9 cellular contexts compared by ENCODE assay signal in the genomic region with DNA sequence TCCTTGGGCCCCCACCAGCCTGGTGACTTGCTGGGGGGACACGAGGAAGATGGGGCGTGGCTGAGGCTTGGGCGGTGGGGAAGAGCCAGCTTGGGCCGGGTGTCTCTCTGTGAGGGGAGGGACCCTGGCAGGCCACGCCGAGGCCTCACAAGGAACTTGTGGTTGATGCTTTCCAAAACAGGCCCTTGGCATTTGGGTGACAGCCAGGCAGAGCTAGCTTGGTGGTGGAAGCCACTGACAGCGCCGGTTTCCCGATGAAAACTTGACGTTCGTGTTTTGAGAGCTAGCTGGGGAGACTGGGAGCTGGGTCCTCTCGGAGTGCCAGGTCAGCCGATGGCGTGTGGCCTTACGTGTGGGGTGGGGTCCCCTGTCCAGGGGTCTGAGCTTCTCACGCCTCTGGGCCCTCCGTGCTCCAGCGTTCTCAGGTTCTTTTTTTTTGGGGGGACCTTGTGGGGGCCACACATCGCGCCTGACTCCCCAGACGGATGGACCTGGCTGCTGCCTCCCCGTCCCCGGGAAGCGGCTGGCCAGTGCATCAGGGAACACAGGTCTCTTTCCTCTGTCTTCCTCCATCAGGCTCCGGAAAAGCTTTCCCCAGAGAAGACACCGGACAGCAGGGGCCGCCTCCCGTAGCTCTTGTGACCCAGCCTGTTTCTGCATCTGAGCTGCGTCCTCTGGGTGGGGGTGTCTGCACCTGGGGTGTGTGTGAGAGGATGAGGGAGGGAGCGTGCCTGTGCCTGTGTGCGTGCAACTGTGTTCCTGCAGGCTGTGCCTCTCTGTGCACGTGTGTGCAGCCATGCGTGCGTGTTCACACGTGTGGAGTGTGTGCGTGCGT.
A peak's percentile ranks its signal among the peaks of the same experiment; 100 is the strongest.
DNase-seq lines count a peak whose midpoint lies in the region; ATAC-seq lines count a peak whose summit lies in the region.
"Had no signal": no experiment of that assay in that cellular context is flagged by ENCODE, and none has a peak within 500 bp of the region (broad histone marks: within the 10 kb centered on the region; RNA-seq: fewer than 3 reads in every experiment).

No MANE protein-coding gene starts in this region.

- peaks cover 33% of the 10 kb centered on the region for H3K27me3 Mint-ChIP-seq in T-helper 2 cell treated with Interferon-gamma antibody and Interleukin-4, amounts not matched to agents 5 μg/mL and 100 μg/mL, for 36 hours (ENCODE audit: low read depth)

- no peak overlapping the region for H2BK120ac ChIP-seq in mesenchymal stem cell (ENCODE audit: low read depth, low read length)

- H2AFZ ChIP-seq in mesenchymal stem cell (ENCODE audit: low read depth, low read length), result no peak overlapping the region

- peak overlapping the region; percentile 34 for H3K4me3 Mint-ChIP-seq in T-helper 2 cell treated with Interferon-gamma antibody and Interleukin-4, amounts not matched to agents 5 μg/mL and 100 μg/mL, for 36 hours

- no peaks in the 10 kb centered on the region for H3K79me1 ChIP-seq in mesenchymal stem cell (replicated peaks; ENCODE audit: low read length, poor library complexity, severe bottlenecking)

- H3K27ac Mint-ChIP-seq in T-helper 2 cell treated with Interferon-gamma antibody and Interleukin-4, amounts not matched to agents 5 μg/mL and 100 μg/mL, for 36 hours, result no peak overlapping the region

- no peak overlapping the region for H3K18ac ChIP-seq in mesenchymal stem cell (ENCODE audit: low read depth in 1 of 2, low read length in 2 of 2)

- no peak overlapping the region for H4K8ac ChIP-seq in mesenchymal stem cell (ENCODE audit: low read length)

- no peaks in the 10 kb centered on the region for H3K9me3 Mint-ChIP-seq in T-helper 2 cell treated with Interferon-gamma antibody and Interleukin-4, amounts not matched to agents 5 μg/mL and 100 μg/mL, for 36 hours

- H3K14ac ChIP-seq in mesenchymal stem cell (ENCODE audit: low read length in 2 of 2), result no peak overlapping the region

- no peak overlapping the region for H3K4ac ChIP-seq in mesenchymal stem cell (ENCODE audit: low read depth in 1 of 2, low read length in 2 of 2)

- 57% methylated on average over 27 of the region's 37 CpGs for WGBS in mesenchymal stem cell

- no peak overlapping the region for H3K27ac ChIP-seq in mesenchymal stem cell (ENCODE audit: low read length, poor library complexity, severe bottlenecking)
- H3K27ac ChIP-seq: upper lobe of left lung had no signal

- no peaks in the 10 kb centered on the region for H3K9me3 ChIP-seq in mesenchymal stem cell (ENCODE audit: control insufficient read depth, low read length)
- H3K9me3 ChIP-seq: upper lobe of left lung had no signal

- peak; percentile 57 for DNase-seq in AG08395 (ENCODE audit: low spot score)
- DNase-seq in T-helper 2 cell treated with Interferon-gamma antibody and Interleukin-4, amounts not matched to agents 5 μg/mL and 100 μg/mL, for 36 hours (ENCODE audit: low spot score), result no peak
- DNase-seq in left colon, result no peak
- DNase-seq in mesenchymal stem cell, result no peak
- DNase-seq in RKO (ENCODE audit: low spot score), result no peak
- DNase-seq in cerebellar cortex (ENCODE audit: low spot score), result no peak

- ATAC-seq in GM18868 (IDR thresholded peaks at IDR 0.05; ENCODE audit: unreplicated experiment) (peak; percentile 46), HG03066 (IDR thresholded peaks at IDR 0.05; ENCODE audit: low read depth, unreplicated experiment) (peak; percentile 41), left colon (peak; percentile 47)

- no peak overlapping the region for H3K9ac ChIP-seq in mesenchymal stem cell (ENCODE audit: low read length)

- H3K4me3 ChIP-seq in mesenchymal stem cell (ENCODE audit: insufficient read depth in 1 of 2, low read depth in 1 of 2, low read length in 2 of 2), result no peak overlapping the region
- H3K4me3 ChIP-seq: upper lobe of left lung had no signal

- no peaks in the 10 kb centered on the region for H3K36me3 ChIP-seq in mesenchymal stem cell (ENCODE audit: control insufficient read depth in 1 of 2, insufficient read depth in 2 of 2, low read depth in 1 of 2, low read length in 2 of 2)
- H3K36me3 ChIP-seq: upper lobe of left lung had no signal

- no peaks in the 10 kb centered on the region for H3K36me3 Mint-ChIP-seq in T-helper 2 cell treated with Interferon-gamma antibody and Interleukin-4, amounts not matched to agents 5 μg/mL and 100 μg/mL, for 36 hours (ENCODE audit: low read depth)

- H2AK5ac ChIP-seq in mesenchymal stem cell (ENCODE audit: low read length, severe bottlenecking), result no peak overlapping the region

- H3K23ac ChIP-seq in mesenchymal stem cell (ENCODE audit: low read length in 2 of 2), result no peak overlapping the region

- peaks cover 51 to 75% of the 10 kb centered on the region in 2 experiments for H3K27me3 ChIP-seq in mesenchymal stem cell (ENCODE audit: control insufficient read depth in 1 of 2, insufficient read depth in 1 of 2, low read length in 2 of 2)

- H4K91ac ChIP-seq in mesenchymal stem cell (ENCODE audit: low read length), result no peak overlapping the region

- intact Hi-C loops in left colon (cut with DNase I, micrococcal nuclease), result no loop called here

- H3K4me2 ChIP-seq in mesenchymal stem cell (ENCODE audit: low read length, poor library complexity, severe bottlenecking), result no peak overlapping the region

- H3K4me1 ChIP-seq in mesenchymal stem cell (ENCODE audit: control insufficient read depth, insufficient read depth, low read depth, low read length), result peaks cover 2% of the 10 kb centered on the region

- H2BK12ac ChIP-seq in mesenchymal stem cell (ENCODE audit: low read length in 2 of 2), result no peak overlapping the region

- H2BK5ac ChIP-seq in mesenchymal stem cell (ENCODE audit: low read depth, low read length, poor library complexity, severe bottlenecking), result no peak overlapping the region

- no peak overlapping the region for H2BK15ac ChIP-seq in mesenchymal stem cell (ENCODE audit: low read depth, poor library complexity, severe bottlenecking)

- H3K4me1 Mint-ChIP-seq in T-helper 2 cell treated with Interferon-gamma antibody and Interleukin-4, amounts not matched to agents 5 μg/mL and 100 μg/mL, for 36 hours (ENCODE audit: low read depth), result no peaks in the 10 kb centered on the region
